17 cellular contexts compared by ENCODE assay signal in the genomic region with DNA sequence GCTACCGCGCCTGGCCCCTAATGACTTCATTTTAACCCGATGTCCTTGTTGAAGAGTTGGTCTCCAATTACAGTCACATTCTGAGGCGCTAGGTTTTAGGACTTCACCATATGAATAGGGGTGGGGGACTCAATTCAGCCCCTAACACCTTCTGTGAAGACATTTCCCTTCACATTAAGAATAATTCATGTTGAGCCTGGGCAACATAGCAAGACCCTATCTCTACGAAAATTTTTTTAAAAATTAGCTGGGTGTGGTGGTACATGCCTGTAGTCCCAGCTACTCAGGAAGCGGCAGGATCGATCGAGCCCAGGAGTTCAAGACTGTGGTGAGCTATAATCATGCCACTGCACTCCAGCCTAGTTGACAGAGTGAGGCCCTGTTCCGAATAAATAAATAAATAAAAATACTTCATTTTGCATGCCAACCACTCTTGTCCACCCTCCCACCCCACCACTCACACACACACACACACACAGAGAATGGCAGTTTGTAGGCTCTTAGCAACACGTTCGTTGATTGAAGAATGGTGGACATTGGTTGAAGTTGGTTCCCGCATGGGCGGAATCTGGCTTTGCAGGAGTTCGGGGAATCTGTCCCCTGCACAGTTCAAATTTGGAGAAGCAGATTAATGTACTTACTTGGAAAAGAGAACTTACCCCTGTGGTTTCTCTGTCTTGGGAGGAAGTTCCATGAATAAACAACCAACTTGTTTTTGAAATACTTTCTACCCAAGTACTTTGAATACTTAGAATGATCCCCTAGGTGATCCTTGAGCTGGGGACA. TPM values are rescaled to one million over a fixed set of nuclear protein-coding genes. Genes with fewer than 3 reads are reported as not detected.
DNase-seq lines count a peak whose midpoint lies in the region; ATAC-seq and TF ChIP-seq lines count a peak whose summit lies in the region.
"Had no signal": no experiment of that assay in that cellular context is flagged by ENCODE, and none has a peak within 500 bp of the region (broad histone marks: within the 10 kb centered on the region; RNA-seq: fewer than 3 reads in every experiment).

No MANE protein-coding gene starts in this region.

- no peak for TF ChIP-seq CTCF in heart right ventricle (IDR thresholded peaks at IDR 0.05)

- DNase-seq in CD1c-positive myeloid dendritic cell (ENCODE audit: extremely low spot score) (peak; percentile 93), SKM-1 (lab: John Stamatoyannopoulos, UW; ENCODE audit: unreplicated experiment) (peak; percentile 15), heart right ventricle (no peak), pons (ENCODE audit: low spot score) (peak; percentile 74), HuH-7 (ENCODE audit: low spot score) (no peak), HPDE6-E6E7 (ENCODE audit: extremely low spot score) (no peak), NCI-H526 (lab: John Stamatoyannopoulos, UW) (no peak), ureter (ENCODE audit: low spot score) (no peak)
- DNase-seq: activated CD4-positive, alpha-beta T cell treated with anti-CD3 and anti-CD28 coated beads, Interleukin-2, amount 50 U/mL, for 1 hour; activated naive CD4-positive, alpha-beta T cell treated with Interleukin-2 at 50 U/mL for 16 hours; COR-L47; MM.1S; NCI-H2081; NCI-H446 treated with DMSO at 0.1 percent for 48 hours had no signal

- 89 to 92% methylated on average over 14 of the region's 14 CpGs for WGBS in heart right ventricle, 2 donors

- ATAC-seq in heart right ventricle = peak in 6 of 8 donors; percentile 17 to 73 (median 48)

- H3K4me1 ChIP-seq in heart right ventricle = peaks cover 0 to 42% (median 16%) of the 10 kb centered on the region in 9 donors

- intact Hi-C loops in heart right ventricle (cut with DNase I) = no loop called here

- H3K9me3 ChIP-seq in heart right ventricle = no peaks in the 10 kb centered on the region

- no peak overlapping the region for H3K4me3 ChIP-seq in heart right ventricle

- peaks cover 0 to 4% (median 0%) of the 10 kb centered on the region in 7 donors for H3K27me3 ChIP-seq in heart right ventricle

- peak overlapping the region in 3 of 10 donors; percentile 10 to 91 (median 30) for H3K27ac ChIP-seq in heart right ventricle

- H3K36me3 ChIP-seq in heart right ventricle = no peaks in the 10 kb centered on the region

RNA-seq across cellular contexts. Expression of gene TVP23A, which starts 27.8 kb away (rescaled TPM):
- total RNA-seq in heart right ventricle = under 1 TPM in 5 of 10 donors, not detected in 5; 0.13 to 0.44 (median 0.23) TPM
- polyA plus RNA-seq in heart right ventricle = under 1 TPM; 0.04 to 0.15 TPM
- total RNA-seq in ureter = 3.3 TPM
- polyA plus RNA-seq: fibroblast of lung had no signal

RNA-seq across cellular contexts. Expression of gene CIITA, which starts 30.6 kb away (rescaled TPM):
- total RNA-seq in heart right ventricle (10 to 100 TPM in 3 of 10 donors, 1 to 10 TPM in 7; 5.1 to 50.8 (median 8.7) TPM), ureter (32.0 TPM)
- 10 to 100 TPM in 1 of 2 donors, 1 to 10 TPM in 1; 2.1 to 25.3 TPM for polyA plus RNA-seq in heart right ventricle
- total RNA-seq: chondrocyte had no signal
- polyA plus RNA-seq: neural cell had no signal

Comparison
In these comparisons a context has a peak if more than half of its experiments do, and no peak if none do; other contexts are left out.
1. DNase-seq: peak in CD1c-positive myeloid dendritic cell (single experiment), SKM-1 (single experiment) and pons (single experiment); none in heart right ventricle (0 of 2), HuH-7 (single experiment), HPDE6-E6E7 (single experiment), NCI-H526 (0 of 2) and ureter (single experiment).